1 cellular context compared by ENCODE assay signal in the genomic region with DNA sequence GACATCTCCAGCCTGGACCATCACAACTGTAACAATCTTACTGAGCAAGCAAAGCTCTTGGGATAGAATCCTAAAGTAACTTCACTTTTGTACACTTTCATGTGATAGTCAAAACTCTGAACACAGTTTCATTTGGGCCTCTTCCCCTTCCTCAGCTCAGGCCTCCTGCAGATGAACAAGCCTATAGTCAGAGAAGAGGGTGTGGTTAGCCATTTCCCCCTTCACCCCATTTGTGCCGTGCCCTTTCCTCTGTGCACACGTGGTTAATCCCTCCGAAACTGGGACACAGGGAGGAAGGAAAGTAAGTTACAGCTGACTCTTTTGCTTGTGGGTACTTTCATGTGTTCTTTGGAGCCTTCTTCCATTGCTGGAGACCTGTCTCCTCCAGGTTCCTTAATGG.
TF ChIP-seq lines count a peak whose summit lies in the region.

No MANE protein-coding gene starts in this region.

TF ChIP-seq in IMR-90, 13 proteins besides CTCF, POLR2A, EP300 and RAD21 (continued from another document):
- TF ChIP-seq, protein P1, sequence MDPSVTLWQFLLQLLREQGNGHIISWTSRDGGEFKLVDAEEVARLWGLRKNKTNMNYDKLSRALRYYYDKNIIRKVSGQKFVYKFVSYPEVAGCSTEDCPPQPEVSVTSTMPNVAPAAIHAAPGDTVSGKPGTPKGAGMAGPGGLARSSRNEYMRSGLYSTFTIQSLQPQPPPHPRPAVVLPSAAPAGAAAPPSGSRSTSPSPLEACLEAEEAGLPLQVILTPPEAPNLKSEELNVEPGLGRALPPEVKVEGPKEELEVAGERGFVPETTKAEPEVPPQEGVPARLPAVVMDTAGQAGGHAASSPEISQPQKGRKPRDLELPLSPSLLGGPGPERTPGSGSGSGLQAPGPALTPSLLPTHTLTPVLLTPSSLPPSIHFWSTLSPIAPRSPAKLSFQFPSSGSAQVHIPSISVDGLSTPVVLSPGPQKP (IDR thresholded peaks at IDR 0.05; ENCODE audit: borderline replicate concordance, low read depth, low read length): no peak
- TF ChIP-seq RFX5 (IDR thresholded peaks at IDR 0.05; ENCODE audit: low read depth, low read length) (no peak), FOS (IDR thresholded peaks at IDR 0.05; ENCODE audit: low read depth, low read length) (no peak), RCOR1 (IDR thresholded peaks at IDR 0.05; ENCODE audit: insufficient replicate concordance, low read length) (no peak), CHD1 (IDR thresholded peaks at IDR 0.05; ENCODE audit: low read depth, low read length) (no peak), MAFK (IDR thresholded peaks at IDR 0.05; ENCODE audit: low read depth, low read length) (no peak), SMC3 (IDR thresholded peaks at IDR 0.05; ENCODE audit: low read depth, low read length) (no peak), NFE2L2 (IDR thresholded peaks at IDR 0.05; ENCODE audit: low read depth, low read length) (no peak), USF2 (IDR thresholded peaks at IDR 0.05; ENCODE audit: low read depth, low read length) (no peak), CEBPB (IDR thresholded peaks at IDR 0.05; ENCODE audit: low read depth, low read length) (no peak), MAZ (IDR thresholded peaks at IDR 0.05; ENCODE audit: borderline replicate concordance, low read depth, low read length) (no peak)
